Comparison of ENCODE assay signal across 20 cellular contexts in the genomic region with DNA sequence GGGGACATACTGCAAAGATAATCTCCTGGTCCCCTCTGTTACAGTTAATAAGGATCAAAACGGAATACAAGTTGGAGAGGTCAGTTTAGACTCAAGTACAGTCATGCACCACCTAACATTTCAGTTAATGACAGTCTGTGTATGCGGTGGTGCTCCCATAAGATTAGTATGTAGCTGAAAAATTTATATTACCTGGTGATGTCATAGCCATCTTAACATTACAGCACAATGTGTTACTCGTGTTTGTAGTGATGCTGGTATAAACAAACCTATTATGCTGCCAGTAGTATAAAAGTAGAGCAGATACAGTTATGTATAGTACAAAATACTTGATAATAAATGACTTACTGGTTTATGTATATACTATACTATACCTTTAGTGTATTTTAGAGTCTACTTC.
DNase-seq lines count a peak whose midpoint lies in the region; ATAC-seq and TF ChIP-seq lines count a peak whose summit lies in the region.
"Had no signal": no experiment of that assay in that cellular context is flagged by ENCODE, and none has a peak within 500 bp of the region (broad histone marks: within the 10 kb centered on the region; RNA-seq: fewer than 3 reads in every experiment).

No MANE protein-coding gene starts in this region.

- H2BK120ac ChIP-seq in IMR-90 (ENCODE audit: low read depth, low read length) (no peak overlapping the region), trophoblast cell (ENCODE audit: insufficient read depth, low read length, poor library complexity) (no peak overlapping the region)

- no peaks in the 10 kb centered on the region for H3K27me3 Mint-ChIP-seq in MCF 10A (ENCODE audit: insufficient read depth, unreplicated experiment)
- H3K27me3 Mint-ChIP-seq: CD4-positive, alpha-beta T cell had no signal

- H4K5ac ChIP-seq in IMR-90 (ENCODE audit: low read depth, low read length) = no peak overlapping the region

- no peak overlapping the region for H3K27ac ChIP-seq in mammary epithelial cell (ENCODE audit: insufficient read depth, low read depth, low read length)
- H3K27ac ChIP-seq in IMR-90 (ENCODE audit: insufficient read depth, low read length) = no peak overlapping the region
- no peak overlapping the region for H3K27ac ChIP-seq in trophoblast cell (ENCODE audit: low read depth, low read length)
- no peak overlapping the region for H3K27ac ChIP-seq in adrenal gland
- H3K27ac ChIP-seq: 22Rv1, A549, C4-2B, GM23248 had no signal

- H3K9me1 ChIP-seq in IMR-90 (ENCODE audit: insufficient read depth, low read length) = no peaks in the 10 kb centered on the region; the same call in 1 of the 2 replicates

- POLR2A ChIA-PET in MCF 10A (lab: Yijun Ruan, JAX) (no interaction called here), IMR-90 (lab: Charles Lee; ENCODE audit: unreplicated experiment) (no interaction called here)

- H3K4me1 ChIP-seq in mammary epithelial cell (ENCODE audit: insufficient read depth, low read length) (no peaks in the 10 kb centered on the region), IMR-90 (ENCODE audit: control insufficient read depth, insufficient read depth, low read length) (no peaks in the 10 kb centered on the region), trophoblast cell (ENCODE audit: control insufficient read depth in 1 of 2, insufficient read depth in 2 of 2, low read length in 2 of 2) (no peaks in the 10 kb centered on the region), adrenal gland (replicated peaks in 1 of 2) (no peaks in the 10 kb centered on the region)
- H3K4me1 ChIP-seq: A549, HAP-1 had no signal

- H3K4me3 Mint-ChIP-seq in MCF 10A (ENCODE audit: unreplicated experiment) = no peak overlapping the region
- H3K4me3 Mint-ChIP-seq: CD4-positive, alpha-beta T cell had no signal

- dilution Hi-C loops in mammary epithelial cell (cut with HindIII; ENCODE audit: low sequenced_read_pairs) (no loop called here), IMR-90 (cut with HindIII; ENCODE audit: low sequenced_read_pairs, unreplicated experiment) (no loop called here)

- H3K27ac Mint-ChIP-seq in MCF 10A (ENCODE audit: low read depth, unreplicated experiment) = no peak overlapping the region
- H3K27ac Mint-ChIP-seq: CD4-positive, alpha-beta T cell had no signal

- no peak overlapping the region for H2BK20ac ChIP-seq in IMR-90 (ENCODE audit: low read depth, low read length)

- H2AFZ ChIP-seq in mammary epithelial cell (ENCODE audit: low read depth, low read length) = no peak overlapping the region
- no peak overlapping the region for H2AFZ ChIP-seq in IMR-90 (replicated peaks; ENCODE audit: low read length, poor library complexity)
- H2AFZ ChIP-seq in trophoblast cell (ENCODE audit: insufficient read depth, low read length, poor library complexity) = no peak overlapping the region
- H2AFZ ChIP-seq: GM23248 had no signal

- no peak for ATAC-seq in IMR-90 (ENCODE audit: low read depth)
- ATAC-seq in HG03196 (IDR thresholded peaks at IDR 0.05; ENCODE audit: unreplicated experiment) = no peak
- no peak for ATAC-seq in HG02885 (IDR thresholded peaks at IDR 0.05; ENCODE audit: poor library complexity, unreplicated experiment)
- ATAC-seq: A549, GM12878, K562 had no signal

- H2AK5ac ChIP-seq in IMR-90 (ENCODE audit: low read depth, low read length) = no peak overlapping the region
- H2AK5ac ChIP-seq in trophoblast cell (ENCODE audit: low read length) = no peak overlapping the region

- H3K4me2 ChIP-seq in mammary epithelial cell (ENCODE audit: insufficient read depth, low read depth, low read length) = no peak overlapping the region
- H3K4me2 ChIP-seq in IMR-90 (ENCODE audit: low read depth, low read length) = no peak overlapping the region
- no peak overlapping the region for H3K4me2 ChIP-seq in trophoblast cell (ENCODE audit: low read length)
- H3K4me2 ChIP-seq: A549 had no signal

- CTCF ChIA-PET in mammary epithelial cell (lab: Charles Lee; ENCODE audit: low non-redundant PET) (no interaction called here), MCF 10A (lab: Yijun Ruan, JAX) (interaction anchor here (0.9 kb wide), 1 partner anchor 91 kb away, joined by 3 read pairs; no protein-coding TSS in a partner anchor), IMR-90 (lab: Yijun Ruan, JAX) (interaction anchor here (0.7 kb wide), 1 partner anchor 16 kb away, joined by 3 read pairs; no protein-coding TSS in a partner anchor)

- H3K18ac ChIP-seq in IMR-90 (ENCODE audit: low read depth, low read length) (no peak overlapping the region), trophoblast cell (ENCODE audit: low read length) (no peak overlapping the region)

- H4K20me1 ChIP-seq in mammary epithelial cell (ENCODE audit: insufficient read depth, low read length) (no peaks in the 10 kb centered on the region), IMR-90 (ENCODE audit: insufficient read depth, low read length) (no peaks in the 10 kb centered on the region)

- H3K79me1 ChIP-seq in IMR-90 (ENCODE audit: low read depth in 1 of 2, low read length in 2 of 2) (peaks cover 7 to 18% of the 10 kb centered on the region in 2 experiments; a peak in 1 of 4 replicates), trophoblast cell (ENCODE audit: low read length) (no peaks in the 10 kb centered on the region)

- no peak overlapping the region for H2BK15ac ChIP-seq in IMR-90 (ENCODE audit: low read depth, low read length)

- H3K4me1 Mint-ChIP-seq in MCF 10A (ENCODE audit: insufficient read depth, unreplicated experiment) = no peaks in the 10 kb centered on the region

- H3K9me3 Mint-ChIP-seq in MCF 10A (ENCODE audit: unreplicated experiment) = peaks cover 10% of the 10 kb centered on the region

- H2BK5ac ChIP-seq in IMR-90 (ENCODE audit: low read depth, low read length, poor library complexity, severe bottlenecking) (no peak overlapping the region), trophoblast cell (ENCODE audit: low read depth, low read length, poor library complexity) (no peak overlapping the region)

- DNase-seq in mammary epithelial cell = peak; percentile 0
- no peak for DNase-seq in MCF 10A (ENCODE audit: unreplicated experiment)
- DNase-seq in IMR-90 = peak; percentile 17
- DNase-seq in amniotic epithelial cell (ENCODE audit: low read depth) = peak; percentile 35
- DNase-seq in trophoblast cell = peak; percentile 40 to 82
- DNase-seq in adrenal gland = no peak
- DNase-seq: AML-193; CD4-positive, alpha-beta T cell; DMS153; DMS79; GF-D8; GM23248 had no signal

- H4K8ac ChIP-seq in IMR-90 (ENCODE audit: low read depth in 2 of 2, low read length in 2 of 2) (no peak overlapping the region), trophoblast cell (ENCODE audit: low read depth, low read length) (no peak overlapping the region)

- H2BK12ac ChIP-seq in trophoblast cell (ENCODE audit: low read length) = no peak overlapping the region

- H3K14ac ChIP-seq in IMR-90 (replicated peaks; ENCODE audit: low read depth, low read length) = 0 out of 2 replicates have a peak overlapping the region, but pooled peaks have one; percentile 1
- no peak overlapping the region for H3K14ac ChIP-seq in trophoblast cell (ENCODE audit: low read length)

- no peak overlapping the region for H4K12ac ChIP-seq in trophoblast cell (ENCODE audit: low read depth, low read length)

- TF ChIP-seq POLR2A in IMR-90 (IDR thresholded peaks at IDR 0.05; ENCODE audit: low read depth, low read length) (no peak), adrenal gland (IDR thresholded peaks at IDR 0.05) (no peak)

- H2AK9ac ChIP-seq in IMR-90 (replicated peaks; ENCODE audit: low read depth, low read length, poor library complexity) = no peak overlapping the region

- H3K36me3 ChIP-seq in mammary epithelial cell (ENCODE audit: insufficient read depth, low read length) = no peaks in the 10 kb centered on the region
- no peaks in the 10 kb centered on the region for H3K36me3 ChIP-seq in IMR-90 (ENCODE audit: control insufficient read depth, insufficient read depth, low read length)
- peaks cover 0 to 2% of the 10 kb centered on the region in 2 experiments for H3K36me3 ChIP-seq in trophoblast cell (ENCODE audit: control insufficient read depth in 1 of 2, insufficient read depth in 2 of 2, low read length in 2 of 2)
- H3K36me3 ChIP-seq in adrenal gland (replicated peaks in 1 of 2) = no peaks in the 10 kb centered on the region
- H3K36me3 ChIP-seq: HAP-1 had no signal

- H3K79me2 ChIP-seq in mammary epithelial cell (ENCODE audit: insufficient read depth, low read length) = no peaks in the 10 kb centered on the region
- H3K79me2 ChIP-seq in trophoblast cell (ENCODE audit: control insufficient read depth, insufficient read depth, low read length, poor library complexity) = no peaks in the 10 kb centered on the region

- no peak overlapping the region for H3K4me3 ChIP-seq in mammary epithelial cell (replicated peaks in 1 of 3; ENCODE audit: insufficient read depth in 1 of 3, low read depth in 2 of 3, low read length in 3 of 3)
- H3K4me3 ChIP-seq in IMR-90 (ENCODE audit: insufficient read depth, low read depth, low read length) = no peak overlapping the region
- no peak overlapping the region for H3K4me3 ChIP-seq in trophoblast cell (ENCODE audit: low read depth, low read length)
- no peak overlapping the region for H3K4me3 ChIP-seq in adrenal gland
- H3K4me3 ChIP-seq: A549, GM12878, GM23248, HAP-1, K562 had no signal

- H4K91ac ChIP-seq in IMR-90 (ENCODE audit: insufficient read depth, low read depth, low read length) = no peak overlapping the region
- no peak overlapping the region for H4K91ac ChIP-seq in trophoblast cell (ENCODE audit: low read depth, low read length)

- peaks cover 6% of the 10 kb centered on the region for H3K9me3 ChIP-seq in mammary epithelial cell (replicated peaks; ENCODE audit: insufficient read depth, low read length)
- peaks cover 4% of the 10 kb centered on the region; the same call in 1 of the 2 replicates for H3K9me3 ChIP-seq in IMR-90 (ENCODE audit: control insufficient read depth, insufficient read depth, low read length)
- H3K9me3 ChIP-seq in trophoblast cell (ENCODE audit: insufficient read depth, low read depth, low read length) = no peaks in the 10 kb centered on the region
- H3K9me3 ChIP-seq in adrenal gland (replicated peaks in 1 of 3) = peaks cover 0 to 9% (median 0%) of the 10 kb centered on the region in 3 donors

- 100% methylated on average over 3 of the region's 3 CpGs for WGBS in mammary epithelial cell (ENCODE audit: low coverage, missing lambda C conversion rate)
- no CpG with 5 or more reads among the region's 3 CpGs for WGBS in IMR-90 (ENCODE audit: extremely low coverage in 2 of 2, insufficient read length in 1 of 2), 2 experiments
- WGBS in trophoblast cell (ENCODE audit: extremely low coverage, insufficient coverage, insufficient read length) = no CpG with 5 or more reads among the region's 3 CpGs
- whole genome bisulfite sequencing in adrenal gland, 4 donors = 84 to 93% (median 90%) methylated on average over 3 of the region's 3 CpGs

- H3K4ac ChIP-seq in IMR-90 (ENCODE audit: low read depth, low read length) (no peak overlapping the region), trophoblast cell (ENCODE audit: low read depth, low read length) (no peak overlapping the region)

- H3K27me3 ChIP-seq in mammary epithelial cell (ENCODE audit: insufficient read depth, low read length) (no peaks in the 10 kb centered on the region), IMR-90 (ENCODE audit: control insufficient read depth, insufficient read depth, low read length) (no peaks in the 10 kb centered on the region), trophoblast cell (ENCODE audit: insufficient read depth, low read length) (no peaks in the 10 kb centered on the region), adrenal gland (no peaks in the 10 kb centered on the region)

- H3K36me3 Mint-ChIP-seq in MCF 10A (ENCODE audit: insufficient read depth, unreplicated experiment) = peaks cover 8% of the 10 kb centered on the region

- H3K56ac ChIP-seq in IMR-90 (ENCODE audit: extremely low read depth, insufficient read depth, low read length) = no peak overlapping the region

- no peak overlapping the region for H3K9ac ChIP-seq in mammary epithelial cell (ENCODE audit: insufficient read depth, low read length)
- no peak overlapping the region for H3K9ac ChIP-seq in IMR-90 (ENCODE audit: low read depth, low read length)
- no peak overlapping the region for H3K9ac ChIP-seq in trophoblast cell (ENCODE audit: low read length)
- H3K9ac ChIP-seq: GM23248 had no signal

- no peak for TF ChIP-seq RAD21 in IMR-90 (IDR thresholded peaks at IDR 0.05; ENCODE audit: low read length)

- BruUV-seq in mammary epithelial cell (replicated peaks; lab: Mats Ljungman, UMichigan) = no TSS peak
- BruUV-seq in MCF 10A (replicated peaks; lab: Mats Ljungman, UMichigan) = no TSS peak
- no TSS peak for BruUV-seq in IMR-90 (replicated peaks; lab: Mats Ljungman, UMichigan)

- in situ Hi-C loops in mammary epithelial cell (cut with MboI; ENCODE audit: low sequenced_read_pairs in 2 of 2) = no loop called here
- in situ Hi-C loops in IMR-90 (cut with MboI; ENCODE audit: low sequenced_read_pairs) = no loop called here

- no peak for TF ChIP-seq CTCF in mammary epithelial cell (conservative IDR thresholded peaks at IDR 0.05 in 1 of 2, IDR thresholded peaks at IDR 0.05 in 1 of 2; ENCODE audit: extremely low read depth in 1 of 2, insufficient read depth in 1 of 2, low read depth in 1 of 2, low read length in 2 of 2)
- TF ChIP-seq CTCF in MCF 10A (IDR thresholded peaks at IDR 0.05; ENCODE audit: unreplicated experiment) = no peak
- TF ChIP-seq CTCF in IMR-90 (conservative IDR thresholded peaks at IDR 0.05; ENCODE audit: low read depth, low read length) = no peak
- no peak for TF ChIP-seq CTCF in adrenal gland (IDR thresholded peaks at IDR 0.05)

- intact Hi-C loops in mammary epithelial cell (cut with micrococcal nuclease) = no loop called here
- intact Hi-C loops in MCF 10A (cut with micrococcal nuclease) = no loop called here
- intact Hi-C loops in IMR-90 (cut with micrococcal nuclease) = no loop called here
- intact Hi-C loops in adrenal gland (cut with DNase I) = no loop called here

- H3K23ac ChIP-seq in IMR-90 (ENCODE audit: low read depth, low read length) = no peak overlapping the region
- no peak overlapping the region for H3K23ac ChIP-seq in trophoblast cell (ENCODE audit: low read length)

Comparison
In these comparisons a context has a peak if more than half of its experiments do, and no peak if none do; other contexts are left out.
1. DNase-seq: peak in mammary epithelial cell (single experiment), IMR-90 (single experiment), amniotic epithelial cell (single experiment) and trophoblast cell (2 of 2); none in MCF 10A (single experiment) and adrenal gland (0 of 7).